Comparison of ENCODE assay signal across 18 cellular contexts in genomic region chr2:109645412-109646184, GRCh38. TPM values are rescaled to one million over a fixed set of nuclear protein-coding genes. Genes with fewer than 3 reads are reported as not detected.
DNase-seq lines count a peak whose midpoint lies in the region; ATAC-seq and TF ChIP-seq lines count a peak whose summit lies in the region.
"Had no signal": no experiment of that assay in that cellular context is flagged by ENCODE, and none has a peak within 500 bp of the region (broad histone marks: within the 10 kb centered on the region; RNA-seq: fewer than 3 reads in every experiment).

No MANE protein-coding gene starts in this region.

- TF ChIP-seq CTCF in Panc1 (IDR thresholded peaks at IDR 0.05) (no peak), hepatocyte (IDR thresholded peaks at IDR 0.05; ENCODE audit: poor library complexity) (no peak), nephron (IDR thresholded peaks at IDR 0.05; ENCODE audit: unreplicated experiment in 3 of 3) (no peak), transverse colon (IDR thresholded peaks at IDR 0.05) (no peak), foreskin keratinocyte (conservative IDR thresholded peaks at IDR 0.05) (no peak), SK-N-SH (IDR thresholded peaks at IDR 0.05) (no peak)

- ATAC-seq in Panc1 (peak; percentile 28; the same call in 1 of the 2 replicates), foreskin keratinocyte (no peak)
- ATAC-seq: activated naive CD8-positive, alpha-beta T cell treated with anti-CD3 and anti-CD28 coated beads, Interleukin-2, amount 50 U/mL, for 24 hours; stimulated activated naive CD8-positive, alpha-beta T cell treated with anti-CD3 and anti-CD28 coated beads, Interleukin-15, Interleukin-2, amounts not matched to agents 100 U/mL and 50 U/mL, for 24 hours had no signal

- H3K79me2 ChIP-seq in hepatocyte (no peaks in the 10 kb centered on the region), SK-N-SH (ENCODE audit: insufficient read depth) (no peaks in the 10 kb centered on the region)

- H3K27me3 ChIP-seq in Panc1 (ENCODE audit: control insufficient read depth, insufficient read depth, low read length) (no peaks in the 10 kb centered on the region), hepatocyte (no peaks in the 10 kb centered on the region), transverse colon (no peaks in the 10 kb centered on the region), foreskin keratinocyte (no peaks in the 10 kb centered on the region), SK-N-SH (ENCODE audit: insufficient read depth) (no peaks in the 10 kb centered on the region)
- H3K27me3 ChIP-seq: neutrophil, Peyer's patch had no signal

- intact Hi-C loops in Panc1 (cut with micrococcal nuclease; ENCODE audit: unreplicated experiment): no loop called here
- intact Hi-C loops in transverse colon (cut with DNase I; ENCODE audit: low total_unique reads): no loop called here

- TF ChIP-seq EP300 in transverse colon (IDR thresholded peaks at IDR 0.05; ENCODE audit: low read depth): no peak
- no peak for TF ChIP-seq EP300 in SK-N-SH (IDR thresholded peaks at IDR 0.05; ENCODE audit: borderline replicate concordance in 1 of 2, low read depth in 1 of 2, low read length in 1 of 2)

- peak overlapping the region; percentile 42 for H2AFZ ChIP-seq in hepatocyte
- no peak overlapping the region for H2AFZ ChIP-seq in SK-N-SH (ENCODE audit: low read depth)

- no TSS peak for BruUV-seq in Panc1 (replicated peaks; lab: Mats Ljungman, UMichigan)

- peaks cover 20% of the 10 kb centered on the region for H3K4me1 Mint-ChIP-seq in nephron
- H3K4me1 Mint-ChIP-seq: activated naive CD8-positive, alpha-beta T cell treated with anti-CD3 and anti-CD28 coated beads, Interleukin-2, amount 50 U/mL, for 24 hours had no signal

- H3K27ac ChIP-seq in Panc1 (ENCODE audit: low read length) (peak overlapping the region; percentile 27; the same call in 1 of the 2 replicates), hepatocyte (peak overlapping the region; percentile 91), transverse colon (peak overlapping the region; percentile 71 to 84 (median 78)), foreskin keratinocyte (no peak overlapping the region), SK-N-SH (ENCODE audit: low read depth in 2 of 2, low read length in 1 of 2) (no peak overlapping the region)
- H3K27ac ChIP-seq: neutrophil had no signal

- H4K20me1 ChIP-seq in hepatocyte (ENCODE audit: insufficient read depth, poor library complexity, severe bottlenecking): no peaks in the 10 kb centered on the region
- no peaks in the 10 kb centered on the region for H4K20me1 ChIP-seq in SK-N-SH (ENCODE audit: insufficient read depth)

- H3K27ac Mint-ChIP-seq in nephron: peak overlapping the region; percentile 28 to 87 (median 66)
- H3K27ac Mint-ChIP-seq: activated naive CD8-positive, alpha-beta T cell treated with anti-CD3 and anti-CD28 coated beads, Interleukin-2, amount 50 U/mL, for 24 hours; HFFc6 had no signal

- H3K9me2 ChIP-seq in hepatocyte (replicated peaks; ENCODE audit: insufficient read depth): no peaks in the 10 kb centered on the region
- no peaks in the 10 kb centered on the region for H3K9me2 ChIP-seq in SK-N-SH

- H3K9ac ChIP-seq in SK-N-SH: no peak overlapping the region

- CTCF ChIA-PET in Panc1 (lab: Charles Lee): no interaction called here
- CTCF ChIA-PET in SK-N-SH (lab: Yijun Ruan, JAX): interaction anchor here (1.3 to 1.4 kb wide), 2 partner anchors 90 to 100 kb away, joined by 4 read pairs; no protein-coding TSS in a partner anchor

- peaks cover 15% of the 10 kb centered on the region for H3K27me3 Mint-ChIP-seq in nephron (ENCODE audit: low read depth)

- TF ChIP-seq RAD21 in SK-N-SH (IDR thresholded peaks at IDR 0.05; ENCODE audit: low read length): no peak

- no peaks in the 10 kb centered on the region for H3F3A ChIP-seq in SK-N-SH (replicated peaks; ENCODE audit: insufficient read depth)

- no peak for TF ChIP-seq POLR2A in transverse colon (IDR thresholded peaks at IDR 0.05)

- H3K36me3 Mint-ChIP-seq in nephron (ENCODE audit: low read depth): no peaks in the 10 kb centered on the region

- no peak overlapping the region for H3K4me3 Mint-ChIP-seq in nephron
- H3K4me3 Mint-ChIP-seq: activated naive CD8-positive, alpha-beta T cell treated with anti-CD3 and anti-CD28 coated beads, Interleukin-2, amount 50 U/mL, for 24 hours; HFFc6 had no signal

- in situ Hi-C loops in Panc1 (cut with HindIII; ENCODE audit: low pct_unique_long_range_greater_than_20kb, low sequenced_read_pairs): no loop called here
- in situ Hi-C loops in transverse colon (cut with MboI; ENCODE audit: low pct_ligation_motif_present in 1 of 4, low pct_unique_long_range_greater_than_20kb in 1 of 4, low sequenced_read_pairs in 3 of 4): no loop called here

- H3K4me1 ChIP-seq in Panc1 (ENCODE audit: control insufficient read depth, insufficient read depth, low read length) (peaks cover 14% of the 10 kb centered on the region), hepatocyte (ENCODE audit: insufficient read depth) (peaks cover 30% of the 10 kb centered on the region), transverse colon (peaks cover 18 to 24% (median 20%) of the 10 kb centered on the region in 4 donors), foreskin keratinocyte (no peaks in the 10 kb centered on the region), SK-N-SH (ENCODE audit: control insufficient read depth in 1 of 2, insufficient read depth in 2 of 2, low read depth in 1 of 2, low read length in 1 of 2) (peaks cover 0 to 2% of the 10 kb centered on the region in 2 experiments; a peak in 1 of 4 replicates)

- H3K4me2 ChIP-seq in hepatocyte (peak overlapping the region; percentile 58), SK-N-SH (no peak overlapping the region)

- no peaks in the 10 kb centered on the region for H3K9me3 Mint-ChIP-seq in nephron
- H3K9me3 Mint-ChIP-seq: activated naive CD8-positive, alpha-beta T cell treated with anti-CD3 and anti-CD28 coated beads, Interleukin-2, amount 50 U/mL, for 24 hours; HFFc6 had no signal

- POLR2A ChIA-PET in Panc1 (lab: Charles Lee) (no interaction called here), SK-N-SH (lab: Yijun Ruan, JAX) (interaction anchor here (1.3 kb wide), 1 partner anchor 31 kb away, joined by 3 read pairs; the partner anchor contains the start of genes SEPTIN10 and SOWAHC)

- H3K36me3 ChIP-seq in Panc1 (ENCODE audit: control insufficient read depth, insufficient read depth, low read length) (no peaks in the 10 kb centered on the region), hepatocyte (replicated peaks; ENCODE audit: insufficient read depth, low read depth) (no peaks in the 10 kb centered on the region), transverse colon (no peaks in the 10 kb centered on the region), SK-N-SH (replicated peaks in 1 of 2; ENCODE audit: control insufficient read depth in 1 of 2, insufficient read depth in 2 of 2, low read length in 1 of 2) (no peaks in the 10 kb centered on the region)
- H3K36me3 ChIP-seq: neutrophil, Peyer's patch had no signal

- 75% methylated on average over 14 of the region's 14 CpGs for WGBS in hepatocyte (ENCODE audit: low lambda C conversion rate, missing lambda C conversion rate)
- WGBS in transverse colon (ENCODE audit: low coverage in 1 of 2), 2 donors: 93 to 94% methylated on average over 8 to 14 of the region's 14 CpGs
- WGBS in SK-N-SH (ENCODE audit: low lambda C conversion rate): 94% methylated on average over 13 of the region's 14 CpGs

- H3K9me3 ChIP-seq in Panc1 (ENCODE audit: control insufficient read depth, insufficient read depth, low read depth, low read length) (no peaks in the 10 kb centered on the region), hepatocyte (ENCODE audit: low read depth) (no peaks in the 10 kb centered on the region), transverse colon (no peaks in the 10 kb centered on the region), SK-N-SH (no peaks in the 10 kb centered on the region)
- H3K9me3 ChIP-seq: neutrophil, Peyer's patch had no signal

- DNase-seq in Panc1 (ENCODE audit: low read depth, low spot score) (no peak), hepatocyte (ENCODE audit: low spot score) (no peak), transverse colon (no peak), iPS-NIHi7 (ENCODE audit: extremely low spot score) (no peak), foreskin keratinocyte (no peak), SK-N-SH (no peak)
- DNase-seq: activated CD4-positive, alpha-beta T cell treated with anti-CD3 and anti-CD28 coated beads for 1 hour; activated naive CD8-positive, alpha-beta T cell treated with anti-CD3 and anti-CD28 coated beads, Interleukin-2, amount 50 U/mL, for 24 hours; central memory CD4-positive, alpha-beta T cell; effector CD4-positive, alpha-beta T cell; HFFc6; NCI-H1417 treated with DMSO at 0.1 percent for 48 hours; NCI-H2171; stimulated activated naive CD8-positive, alpha-beta T cell treated with anti-CD3 and anti-CD28 coated beads, Interleukin-15, Interleukin-2, amounts not matched to agents 100 U/mL and 50 U/mL, for 24 hours; T-helper 9 cell had no signal

- H3K4me3 ChIP-seq in Panc1 (ENCODE audit: low read depth in 2 of 2, low read length in 2 of 2): no peak overlapping the region
- no peak overlapping the region for H3K4me3 ChIP-seq in hepatocyte
- no peak overlapping the region for H3K4me3 ChIP-seq in transverse colon
- no peak overlapping the region for H3K4me3 ChIP-seq in SK-N-SH (ENCODE audit: low read depth in 2 of 2, low read length in 1 of 2)
- H3K4me3 ChIP-seq: Peyer's patch had no signal

TF ChIP-seq in SK-N-SH, 30 proteins besides CTCF, POLR2A, EP300 and RAD21 (continues in another document):
- TF ChIP-seq POLR2AphosphoS5 (IDR thresholded peaks at IDR 0.05; ENCODE audit: low read depth, low read length) (no peak), JUND (IDR thresholded peaks at IDR 0.05) (no peak)
- TF ChIP-seq, protein P1, sequence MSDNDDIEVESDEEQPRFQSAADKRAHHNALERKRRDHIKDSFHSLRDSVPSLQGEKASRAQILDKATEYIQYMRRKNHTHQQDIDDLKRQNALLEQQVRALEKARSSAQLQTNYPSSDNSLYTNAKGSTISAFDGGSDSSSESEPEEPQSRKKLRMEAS (IDR thresholded peaks at IDR 0.05; ENCODE audit: low read depth): no peak

RNA-seq across cellular contexts. Expression of gene SOWAHC, which starts 31.4 kb away (rescaled TPM):
- total RNA-seq in Panc1 (2021; ENCODE audit: unreplicated experiment): 23.4 TPM
- 13.8 TPM for polyA plus RNA-seq in Panc1 (2012; ENCODE audit: insufficient read length)
- 26.2 and 26.5 TPM in 2 replicates for total RNA-seq in hepatocyte
- 14.0 and 18.8 TPM in 2 replicates for polyA plus RNA-seq in hepatocyte
- 10 to 100 TPM; 40.6 to 99.5 (median 57.3) TPM for total RNA-seq in transverse colon
- total RNA-seq in foreskin keratinocyte: 30.8 and 31.2 TPM in 2 replicates
- 10.1 and 11.5 TPM in 2 replicates for polyA plus RNA-seq in foreskin keratinocyte
- polyA plus RNA-seq in SK-N-SH (2012; rRNA removed): 2.4 and 2.9 TPM in 2 replicates
- polyA plus RNA-seq in SK-N-SH (2012; cell fraction: cytosol; rRNA removed): 3.1 and 3.4 TPM in 2 replicates
- 2.2 and 2.4 TPM in 2 replicates for polyA plus RNA-seq in SK-N-SH (2012; cell fraction: nucleus; rRNA removed)

RNA-seq across cellular contexts. Expression of gene SEPTIN10, which starts 31.8 kb away (rescaled TPM):
- 100.0 TPM for total RNA-seq in Panc1 (2021; ENCODE audit: unreplicated experiment)
- 66.2 TPM for polyA plus RNA-seq in Panc1 (2012; ENCODE audit: insufficient read length)
- 49.3 and 58.7 TPM in 2 replicates for total RNA-seq in hepatocyte
- 35.7 and 38.7 TPM in 2 replicates for polyA plus RNA-seq in hepatocyte
- 100 to 1,000 TPM in 2 of 4 donors, 10 to 100 TPM in 2; 39.6 to 151 (median 106) TPM for total RNA-seq in transverse colon
- total RNA-seq in foreskin keratinocyte: 93.4 and 100 TPM in 2 replicates
- 31.6 and 37.3 TPM in 2 replicates for polyA plus RNA-seq in foreskin keratinocyte
- 39.1 and 46.5 TPM in 2 replicates for polyA plus RNA-seq in SK-N-SH (2012; rRNA removed)
- 61.3 and 64.1 TPM in 2 replicates for polyA plus RNA-seq in SK-N-SH (2012; cell fraction: cytosol; rRNA removed)
- 21.0 and 32.9 TPM in 2 replicates for polyA plus RNA-seq in SK-N-SH (2012; cell fraction: nucleus; rRNA removed)

Comparison
In these comparisons a context has a peak if more than half of its experiments do, and no peak if none do; other contexts are left out.
1. H3K27ac ChIP-seq: peak in Panc1 (single experiment), hepatocyte (single experiment) and transverse colon (4 of 4); none in foreskin keratinocyte (single experiment) and SK-N-SH (0 of 2).